ENCODE assay signal across 8 cellular contexts in the genomic region with DNA sequence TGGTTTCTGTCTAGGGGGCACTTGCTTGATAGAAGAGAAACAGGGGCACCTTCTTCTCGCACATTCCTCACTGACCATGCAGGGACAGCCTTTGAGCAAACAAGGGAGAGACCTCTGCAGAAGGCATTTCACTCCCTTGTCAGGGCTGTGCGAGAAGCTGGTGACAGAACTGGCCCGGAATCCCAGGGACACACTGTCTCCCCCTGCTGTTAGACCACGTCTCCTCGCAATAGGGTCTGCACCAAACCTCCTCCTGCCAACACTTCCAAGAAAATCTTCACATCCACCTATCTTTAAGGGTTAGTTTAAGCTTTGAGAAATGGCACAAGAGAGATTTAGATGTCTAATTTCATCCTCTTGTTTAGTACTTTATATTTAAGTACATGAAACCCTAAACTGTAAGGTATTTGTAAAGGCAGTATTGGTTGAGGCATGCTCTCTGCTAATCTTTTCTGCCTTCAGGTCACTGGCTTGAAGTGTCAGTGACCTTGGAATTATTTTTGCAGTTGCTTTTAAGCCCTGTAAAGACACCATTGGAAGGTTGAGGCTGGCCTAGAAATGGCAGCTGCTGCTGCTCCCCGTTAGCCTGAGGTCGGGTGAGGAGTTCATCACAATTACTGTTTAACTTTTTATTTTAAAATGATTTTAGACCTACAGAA. TPM values are rescaled to one million over a fixed set of nuclear protein-coding genes. Genes with fewer than 3 reads are reported as not detected.
DNase-seq lines count a peak whose midpoint lies in the region; ATAC-seq and TF ChIP-seq lines count a peak whose summit lies in the region.

No MANE protein-coding gene starts in this region.

- H2BK15ac ChIP-seq in IMR-90 (ENCODE audit: low read depth, low read length) = no peak overlapping the region

- CTCF ChIA-PET in IMR-90 (lab: Yijun Ruan, JAX) = interaction anchor here (1.5 to 2.2 kb wide), 2 partner anchors 9 to 26 kb away, joined by 6 to 14 read pairs; no protein-coding TSS in a partner anchor

- peak overlapping the region; percentile 60 for H2BK20ac ChIP-seq in IMR-90 (ENCODE audit: low read depth, low read length)

- POLR2A ChIA-PET in IMR-90 (lab: Charles Lee; ENCODE audit: unreplicated experiment) = no interaction called here

- intact Hi-C loops in IMR-90 (cut with micrococcal nuclease) = loop anchor here (2.0 to 5.0 kb wide), 2 partner anchors 39 to 70 kb away; a partner anchor contains a TSS

- H4K91ac ChIP-seq in IMR-90 (ENCODE audit: insufficient read depth, low read depth, low read length) = no peak overlapping the region

- H2AK5ac ChIP-seq in IMR-90 (ENCODE audit: low read depth, low read length) = no peak overlapping the region

- H3K9me1 ChIP-seq in IMR-90 (ENCODE audit: insufficient read depth, low read length) = 0 out of 2 replicates have a peak, but pooled peaks cover 8% of the 10 kb centered on the region

- no peak overlapping the region for H3K4me3 ChIP-seq in IMR-90 (ENCODE audit: insufficient read depth, low read depth, low read length)
- no peak overlapping the region for H3K4me3 ChIP-seq in retinal pigment epithelial cell (ENCODE audit: low read length)

- H4K20me1 ChIP-seq in IMR-90 (ENCODE audit: insufficient read depth, low read length) = no peaks in the 10 kb centered on the region

- H2AFZ ChIP-seq in IMR-90 (replicated peaks; ENCODE audit: low read length, poor library complexity) = no peak overlapping the region

- no peak overlapping the region for H3K56ac ChIP-seq in IMR-90 (ENCODE audit: extremely low read depth, insufficient read depth, low read length)

- H3K27me3 ChIP-seq in IMR-90 (ENCODE audit: control insufficient read depth, insufficient read depth, low read length) = peaks cover 2% of the 10 kb centered on the region; the same call in 1 of the 2 replicates

- no peak overlapping the region for H4K8ac ChIP-seq in IMR-90 (ENCODE audit: low read depth in 2 of 2, low read length in 2 of 2)

- TF ChIP-seq RAD21 in IMR-90 (IDR thresholded peaks at IDR 0.05; ENCODE audit: low read length) = peak; percentile 46

- no peak overlapping the region for H2BK120ac ChIP-seq in IMR-90 (ENCODE audit: low read depth, low read length)

- no peak overlapping the region for H2AK9ac ChIP-seq in IMR-90 (replicated peaks; ENCODE audit: low read depth, low read length, poor library complexity)

- H3K14ac ChIP-seq in IMR-90 (replicated peaks; ENCODE audit: low read depth, low read length) = no peak overlapping the region

- in situ Hi-C loops in G401 (cut with HindIII; ENCODE audit: low sequenced_read_pairs) (no loop called here), IMR-90 (cut with MboI; ENCODE audit: low sequenced_read_pairs) (no loop called here)

- H3K23ac ChIP-seq in IMR-90 (ENCODE audit: low read depth, low read length) = no peak overlapping the region

- no peaks in the 10 kb centered on the region for H3K79me1 ChIP-seq in IMR-90 (ENCODE audit: low read depth in 1 of 2, low read length in 2 of 2)

- dilution Hi-C loops in IMR-90 (cut with HindIII; ENCODE audit: low sequenced_read_pairs, unreplicated experiment) = no loop called here

- BruUV-seq in IMR-90 (replicated peaks; lab: Mats Ljungman, UMichigan) = no TSS peak

- peak; percentile 44 for TF ChIP-seq CTCF in IMR-90 (conservative IDR thresholded peaks at IDR 0.05; ENCODE audit: low read depth, low read length)
- peak; percentile 88 for TF ChIP-seq CTCF in retinal pigment epithelial cell (conservative IDR thresholded peaks at IDR 0.05; ENCODE audit: low read depth, low read length)

- no peak overlapping the region for H4K5ac ChIP-seq in IMR-90 (ENCODE audit: low read depth, low read length)

- no peak overlapping the region for H2BK5ac ChIP-seq in IMR-90 (ENCODE audit: low read depth, low read length, poor library complexity, severe bottlenecking)

- no peak overlapping the region for H3K4me2 ChIP-seq in IMR-90 (ENCODE audit: low read depth, low read length)

- WGBS in IMR-90 (ENCODE audit: extremely low coverage in 2 of 2, insufficient read length in 1 of 2), 2 experiments = no CpG with 5 or more reads among the region's 7 CpGs

- no peak overlapping the region for H3K27ac ChIP-seq in IMR-90 (ENCODE audit: insufficient read depth, low read length)

- no peaks in the 10 kb centered on the region for H3K36me3 ChIP-seq in IMR-90 (ENCODE audit: control insufficient read depth, insufficient read depth, low read length)

- H3K18ac ChIP-seq in IMR-90 (ENCODE audit: low read depth, low read length) = no peak overlapping the region

- DNase-seq in G401 (ENCODE audit: low spot score) (peak; percentile 36), IMR-90 (peak; percentile 31), germinal center (ENCODE audit: low spot score) (peak; percentile 28), retinal pigment epithelial cell (ENCODE audit: low read depth) (no peak)
- DNase-seq in activated CD4-positive, alpha-beta T cell treated with anti-CD3 and anti-CD28 coated beads for 4 hours = peak; percentile 12 to 15

- H3K4ac ChIP-seq in IMR-90 (ENCODE audit: low read depth, low read length) = no peak overlapping the region; the same call in 1 of the 2 replicates

- no peak overlapping the region for H3K9ac ChIP-seq in IMR-90 (ENCODE audit: low read depth, low read length)

- no peak for TF ChIP-seq POLR2A in IMR-90 (IDR thresholded peaks at IDR 0.05; ENCODE audit: low read depth, low read length)

- peaks cover 10% of the 10 kb centered on the region for H3K4me1 ChIP-seq in IMR-90 (ENCODE audit: control insufficient read depth, insufficient read depth, low read length)

- ATAC-seq in IMR-90 (ENCODE audit: low read depth) = peak; percentile 49; the same call in 1 of the 2 replicates
- ATAC-seq in HG02840 (IDR thresholded peaks at IDR 0.05; ENCODE audit: low FRiP score, unreplicated experiment) = no peak
- ATAC-seq in HG03520 (IDR thresholded peaks at IDR 0.05; ENCODE audit: unreplicated experiment) = no peak
- no peak for ATAC-seq in HG02571 (IDR thresholded peaks at IDR 0.05; ENCODE audit: unreplicated experiment)

- H3K9me3 ChIP-seq in IMR-90 (ENCODE audit: control insufficient read depth, insufficient read depth, low read length) = no peaks in the 10 kb centered on the region

TF ChIP-seq in IMR-90, 13 proteins besides CTCF, POLR2A, EP300 and RAD21:
- no peak for TF ChIP-seq FOS (IDR thresholded peaks at IDR 0.05; ENCODE audit: low read depth, low read length)
- TF ChIP-seq SMC3 (IDR thresholded peaks at IDR 0.05; ENCODE audit: low read depth, low read length) = peak; percentile 53
TF ChIP-seq in IMR-90: peak in this region for 1.

RNA-seq across cellular contexts. Expression of a gene that starts 37.0 kb away (rescaled TPM):
- 2.4 and 2.7 TPM in 2 replicates for total RNA-seq in G401 (2014; rRNA removed; shearing (Covaris generic))
- total RNA-seq in IMR-90 (2012; rRNA removed) = under 0.01 TPM in 2 replicates
- 0.09 and 0.15 TPM in 2 replicates for polyA plus RNA-seq in IMR-90 (2012; rRNA removed)
- polyA plus RNA-seq in IMR-90 (2012; cell fraction: cytosol; rRNA removed) = 0.03 and 0.04 TPM in 2 replicates
- 0.05 and 0.39 TPM in 2 replicates for polyA plus RNA-seq in IMR-90 (2012; cell fraction: nucleus; rRNA removed; ENCODE audit: low replicate concordance)
